In genomic region chr2:10432315-10433181, GRCh38 we compare ENCODE assay signal across 8 cellular contexts. TPM values are rescaled to one million over a fixed set of nuclear protein-coding genes. Genes with fewer than 3 reads are reported as not detected.
DNase-seq lines count a peak whose midpoint lies in the region; ATAC-seq, FAIRE-seq and TF ChIP-seq lines count a peak whose summit lies in the region.

No MANE protein-coding gene starts in this region.

- no peaks in the 10 kb centered on the region for H3K79me2 ChIP-seq in keratinocyte (ENCODE audit: control insufficient read depth, insufficient read depth, low read length)

- no peaks in the 10 kb centered on the region for H3K9me1 ChIP-seq in keratinocyte (ENCODE audit: control insufficient read depth, extremely low read depth, insufficient read depth, low read length)

- dilution Hi-C loops in keratinocyte (cut with MboI; ENCODE audit: extremely low pct_ligation_motif_present, low sequenced_read_pairs): no loop called here

- no peak overlapping the region for H3K27ac Mint-ChIP-seq in activated naive CD4-positive, alpha-beta T cell treated with anti-CD3 and anti-CD28 coated beads for 36 hours
- no peak overlapping the region for H3K27ac Mint-ChIP-seq in activated B cell treated with CpG ODN at 0.5 μM for 24 hours

- no peaks in the 10 kb centered on the region for H4K20me1 ChIP-seq in keratinocyte (ENCODE audit: control insufficient read depth, extremely low read depth, insufficient read depth, low read length)

- H2AFZ ChIP-seq in keratinocyte (ENCODE audit: control insufficient read depth, low read length): no peak overlapping the region

- H3K4me3 ChIP-seq in keratinocyte (ENCODE audit: control insufficient read depth in 2 of 3, extremely low read depth in 1 of 3, insufficient read depth in 2 of 3, low read depth in 1 of 3, low read length in 3 of 3): peak overlapping the region in 2 of 3 experiments; percentile 40 to 59
- peak overlapping the region; percentile 38 for H3K4me3 ChIP-seq in upper lobe of right lung

- DNase-seq in activated naive CD4-positive, alpha-beta T cell treated with anti-CD3 and anti-CD28 coated beads for 36 hours: no peak
- DNase-seq in activated naive CD4-positive, alpha-beta T cell treated with anti-CD3 and anti-CD28 coated beads, Interleukin-2, amount 50 U/mL, for 16 hours: no peak
- DNase-seq in activated B cell treated with CpG ODN at 0.5 μM for 24 hours (no peak), keratinocyte (ENCODE audit: low read depth, low spot score) (no peak), upper lobe of right lung (no peak), frontal cortex (ENCODE audit: low spot score in 2 of 2) (no peak)
- no peak for DNase-seq in effector CD4-positive, alpha-beta T cell

- peak overlapping the region; percentile 43 for H3K9ac ChIP-seq in keratinocyte (ENCODE audit: control insufficient read depth, extremely low read depth, insufficient read depth, low read length)

- H3K36me3 ChIP-seq in keratinocyte (ENCODE audit: control insufficient read depth in 2 of 2, extremely low read depth in 1 of 2, insufficient read depth in 2 of 2, low read length in 2 of 2) (no peaks in the 10 kb centered on the region), upper lobe of right lung (peaks cover 5% of the 10 kb centered on the region)

- H3K4me1 ChIP-seq in keratinocyte (ENCODE audit: control insufficient read depth, extremely low read depth, insufficient read depth, low read length): no peaks in the 10 kb centered on the region
- no peaks in the 10 kb centered on the region for H3K4me1 ChIP-seq in upper lobe of right lung

- CTCF ChIA-PET in activated naive CD4-positive, alpha-beta T cell treated with anti-CD3 and anti-CD28 coated beads for 36 hours (lab: Charles Lee): interaction anchor here (1.0 to 6.6 kb wide), 3 partner anchors 24 to 360 kb away, joined by 3 to 124 read pairs (median 26); no protein-coding TSS in a partner anchor
- CTCF ChIA-PET in activated B cell treated with CpG ODN at 0.5 μM for 24 hours (lab: Charles Lee): interaction anchor here (1.0 to 8.6 kb wide), 5 partner anchors 13 to 360 kb away, joined by 5 to 162 read pairs (median 8); partner anchors contain the start of gene RRM2

- FAIRE-seq in keratinocyte (lab: Jason Lieb, UNC): no peak
- no peak for FAIRE-seq in frontal cortex (lab: Jason Lieb, UNC)

- intact Hi-C loops in activated naive CD4-positive, alpha-beta T cell treated with anti-CD3 and anti-CD28 coated beads for 36 hours (cut with micrococcal nuclease): no loop called here
- intact Hi-C loops in activated B cell treated with CpG ODN at 0.5 μM for 24 hours (cut with micrococcal nuclease) (loop anchor here (10.0 kb wide), 1 partner anchor 618 kb away; no protein-coding TSS in a partner anchor), upper lobe of right lung (cut with DNase I) (no loop called here)

- H3K4me3 Mint-ChIP-seq in activated naive CD4-positive, alpha-beta T cell treated with anti-CD3 and anti-CD28 coated beads for 36 hours: peak overlapping the region; percentile 9
- peak overlapping the region; percentile 62 for H3K4me3 Mint-ChIP-seq in activated B cell treated with CpG ODN at 0.5 μM for 24 hours

- H3K9me3 ChIP-seq in keratinocyte (ENCODE audit: control insufficient read depth, low read depth, low read length) (no peaks in the 10 kb centered on the region), upper lobe of right lung (no peaks in the 10 kb centered on the region)

- H3K4me2 ChIP-seq in keratinocyte (ENCODE audit: control insufficient read depth, extremely low read depth, insufficient read depth, low read depth, low read length): peak overlapping the region; percentile 42

- no peaks in the 10 kb centered on the region for H3K9me3 Mint-ChIP-seq in activated naive CD4-positive, alpha-beta T cell treated with anti-CD3 and anti-CD28 coated beads for 36 hours
- no peaks in the 10 kb centered on the region for H3K9me3 Mint-ChIP-seq in activated B cell treated with CpG ODN at 0.5 μM for 24 hours

- ATAC-seq in activated B cell treated with CpG ODN at 0.5 μM for 24 hours (ENCODE audit: low read depth) (peak; percentile 33), upper lobe of right lung (peak; percentile 67), GM21515 (IDR thresholded peaks at IDR 0.05; ENCODE audit: unreplicated experiment) (no peak)

- no peaks in the 10 kb centered on the region for H3K27me3 ChIP-seq in keratinocyte (ENCODE audit: control insufficient read depth, extremely low read depth, insufficient read depth, low read length)
- H3K27me3 ChIP-seq in upper lobe of right lung: no peaks in the 10 kb centered on the region

- POLR2A ChIA-PET in activated B cell treated with CpG ODN at 0.5 μM for 24 hours (lab: Charles Lee): interaction anchor here (0.5 to 1.5 kb wide), 4 partner anchors 15 to 393 kb away, joined by 3 to 11 read pairs (median 4); no protein-coding TSS in a partner anchor

- H3K27me3 Mint-ChIP-seq in activated naive CD4-positive, alpha-beta T cell treated with anti-CD3 and anti-CD28 coated beads for 36 hours (ENCODE audit: low read depth): peaks cover 9% of the 10 kb centered on the region
- peaks cover 4% of the 10 kb centered on the region for H3K27me3 Mint-ChIP-seq in activated B cell treated with CpG ODN at 0.5 μM for 24 hours

- H3K36me3 Mint-ChIP-seq in activated naive CD4-positive, alpha-beta T cell treated with anti-CD3 and anti-CD28 coated beads for 36 hours (ENCODE audit: low read depth): peaks cover 1% of the 10 kb centered on the region
- H3K36me3 Mint-ChIP-seq in activated B cell treated with CpG ODN at 0.5 μM for 24 hours (ENCODE audit: low read depth): peaks cover 3% of the 10 kb centered on the region

- H3K27ac ChIP-seq in keratinocyte (ENCODE audit: control insufficient read depth, insufficient read depth, low read length): no peak overlapping the region
- no peak overlapping the region for H3K27ac ChIP-seq in upper lobe of right lung

- peaks cover 7% of the 10 kb centered on the region for H3K4me1 Mint-ChIP-seq in activated naive CD4-positive, alpha-beta T cell treated with anti-CD3 and anti-CD28 coated beads for 36 hours (ENCODE audit: low read depth)
- H3K4me1 Mint-ChIP-seq in activated B cell treated with CpG ODN at 0.5 μM for 24 hours: peaks cover 15% of the 10 kb centered on the region

- TF ChIP-seq CTCF in activated B cell treated with CpG ODN at 0.5 μM for 24 hours (IDR thresholded peaks at IDR 0.05) (no peak), keratinocyte (optimal IDR thresholded peaks at IDR 0.05 in 1 of 3, IDR thresholded peaks at IDR 0.05 in 1 of 3, conservative IDR thresholded peaks at IDR 0.05 in 1 of 3; ENCODE audit: extremely low read depth in 1 of 3, insufficient read depth in 2 of 3, low read length in 3 of 3) (no peak), upper lobe of right lung (IDR thresholded peaks at IDR 0.05) (no peak)

RNA-seq across cellular contexts. Expression of gene ODC1, which starts 15.6 kb away (rescaled TPM):
- total RNA-seq in activated naive CD4-positive, alpha-beta T cell treated with anti-CD3 and anti-CD28 coated beads for 36 hours: 100 to 1,000 TPM; 174 to 177 TPM
- total RNA-seq in activated B cell treated with CpG ODN at 0.5 μM for 24 hours (192 and 200 TPM in 2 replicates), upper lobe of right lung (50.9 TPM), frontal cortex (143 TPM)
- polyA plus RNA-seq in keratinocyte: 501 to 637 TPM (median 613 TPM) in 3 replicates
- polyA plus RNA-seq in keratinocyte (2011; ENCODE audit: low read depth): 17.0 TPM
- polyA plus RNA-seq in keratinocyte (2011; cell fraction: cytosol; rRNA removed): 683 and 864 TPM in 2 replicates
- polyA plus RNA-seq in keratinocyte (2011; cell fraction: nucleus; rRNA removed): 272 and 323 TPM in 2 replicates
- 36.4 and 382 TPM in 2 replicates for polyA plus RNA-seq in keratinocyte (2012; ENCODE audit: low replicate concordance)
- 222 to 540 TPM (median 484 TPM) in 3 replicates for polyA minus RNA-seq in keratinocyte
- 366 TPM for polyA minus RNA-seq in keratinocyte (2011; cell fraction: cytosol; rRNA and poly(A)+ RNA removed)
- polyA minus RNA-seq in keratinocyte (2011; cell fraction: nucleus; rRNA and poly(A)+ RNA removed): 86.1 and 158 TPM in 2 replicates
